In the genomic region with DNA sequence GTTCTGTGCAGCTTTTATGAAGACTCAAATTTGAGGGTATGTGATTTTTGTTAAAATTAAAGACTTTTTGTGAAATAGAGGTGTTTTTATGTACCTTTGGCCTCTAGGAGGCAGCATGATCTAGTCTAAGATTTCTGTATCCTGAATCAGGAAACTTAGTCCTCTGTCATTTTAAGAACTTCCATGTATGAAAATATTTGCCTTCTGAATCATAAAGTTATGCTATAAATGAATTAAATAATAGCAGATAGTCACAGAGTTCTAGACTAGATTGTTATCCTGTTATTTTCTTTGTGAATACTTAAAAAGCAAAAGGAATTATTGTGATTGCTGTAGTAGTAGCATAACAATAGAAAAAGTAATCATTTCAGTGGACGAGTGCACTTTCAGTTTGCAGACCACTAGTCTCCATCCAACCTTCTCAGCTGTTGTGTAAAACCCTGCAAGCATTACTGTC, we compare ENCODE assay signal across 8 cellular contexts.
A peak's percentile ranks its signal among the peaks of the same experiment; 100 is the strongest.
DNase-seq lines count a peak whose midpoint lies in the region; ATAC-seq, FAIRE-seq and TF ChIP-seq lines count a peak whose summit lies in the region.

No MANE protein-coding gene starts in this region.

- peaks cover 1% of the 10 kb centered on the region; the same call in 1 of the 2 replicates for H3K36me3 ChIP-seq in RWPE2 (ENCODE audit: low read depth)
- H3K36me3 ChIP-seq in mucosa of rectum (ENCODE audit: control insufficient read depth in 2 of 2, insufficient read depth in 2 of 2, low read length in 2 of 2): no peaks in the 10 kb centered on the region

- no peak overlapping the region for H3K9ac ChIP-seq in mucosa of rectum (ENCODE audit: low read depth in 1 of 2, low read length in 2 of 2)

- H3K27ac ChIP-seq in RWPE2 (ENCODE audit: poor library complexity, severe bottlenecking) (peak overlapping the region; percentile 96), mucosa of rectum (ENCODE audit: low read depth in 2 of 2, low read length in 2 of 2) (peak overlapping the region in 1 of 2 donors; percentile 2)

- peak; percentile 22; the same call in 1 of the 2 replicates for TF ChIP-seq CTCF in GM12875 (IDR thresholded peaks at IDR 0.05; ENCODE audit: borderline replicate concordance, insufficient read depth, low read depth, low read length)
- TF ChIP-seq CTCF in LNCAP (IDR thresholded peaks at IDR 0.05): peak; percentile 75
- peak; percentile 91 for TF ChIP-seq CTCF in RWPE2 (IDR thresholded peaks at IDR 0.05; ENCODE audit: poor library complexity, severe bottlenecking)

- peak; percentile 53 for ATAC-seq in RWPE2 (ENCODE audit: low read depth)
- ATAC-seq in HG02571 (IDR thresholded peaks at IDR 0.05; ENCODE audit: unreplicated experiment): no peak
- no peak for ATAC-seq in GM18873 (IDR thresholded peaks at IDR 0.05; ENCODE audit: low FRiP score, unreplicated experiment)

- peaks cover 52% of the 10 kb centered on the region for H3K4me1 ChIP-seq in RWPE2 (ENCODE audit: insufficient read depth, poor library complexity, severe bottlenecking)
- peaks cover 10 to 27% of the 10 kb centered on the region in 2 donors for H3K4me1 ChIP-seq in mucosa of rectum (ENCODE audit: control insufficient read depth in 2 of 2, insufficient read depth in 2 of 2, low read length in 2 of 2)

- peak; percentile 94 for FAIRE-seq in endometrium (lab: Jason Lieb, UNC)

- H3K27me3 ChIP-seq in RWPE2 (ENCODE audit: insufficient read depth, poor library complexity, severe bottlenecking) (no peaks in the 10 kb centered on the region), mucosa of rectum (ENCODE audit: control insufficient read depth in 2 of 2, insufficient read depth in 2 of 2, low read length in 2 of 2) (no peaks in the 10 kb centered on the region)

- H3K4me3 ChIP-seq in GM12875 (ENCODE audit: low read depth, low read length) (no peak overlapping the region), RWPE2 (ENCODE audit: severe bottlenecking) (peak overlapping the region; percentile 14), mucosa of rectum (ENCODE audit: low read length in 2 of 2) (peak overlapping the region; percentile 32 to 61)

- H3K9me3 ChIP-seq in RWPE2 (ENCODE audit: severe bottlenecking): no peaks in the 10 kb centered on the region
- H3K9me3 ChIP-seq in mucosa of rectum (ENCODE audit: control insufficient read depth in 2 of 2, low read length in 2 of 2): no peaks in the 10 kb centered on the region

- DNase-seq in AG08395 (ENCODE audit: low spot score) (peak; percentile 75), RWPE2 (ENCODE audit: low spot score) (no peak)

Comparison
In these comparisons a context has a peak if more than half of its experiments do, and no peak if none do; other contexts are left out.
1. CTCF ChIP-seq: peak in every context shown above with its lines; median percentile 91 in RWPE2; 75 in LNCAP; 22 in GM12875.